8 cellular contexts compared by ENCODE assay signal in the genomic region with DNA sequence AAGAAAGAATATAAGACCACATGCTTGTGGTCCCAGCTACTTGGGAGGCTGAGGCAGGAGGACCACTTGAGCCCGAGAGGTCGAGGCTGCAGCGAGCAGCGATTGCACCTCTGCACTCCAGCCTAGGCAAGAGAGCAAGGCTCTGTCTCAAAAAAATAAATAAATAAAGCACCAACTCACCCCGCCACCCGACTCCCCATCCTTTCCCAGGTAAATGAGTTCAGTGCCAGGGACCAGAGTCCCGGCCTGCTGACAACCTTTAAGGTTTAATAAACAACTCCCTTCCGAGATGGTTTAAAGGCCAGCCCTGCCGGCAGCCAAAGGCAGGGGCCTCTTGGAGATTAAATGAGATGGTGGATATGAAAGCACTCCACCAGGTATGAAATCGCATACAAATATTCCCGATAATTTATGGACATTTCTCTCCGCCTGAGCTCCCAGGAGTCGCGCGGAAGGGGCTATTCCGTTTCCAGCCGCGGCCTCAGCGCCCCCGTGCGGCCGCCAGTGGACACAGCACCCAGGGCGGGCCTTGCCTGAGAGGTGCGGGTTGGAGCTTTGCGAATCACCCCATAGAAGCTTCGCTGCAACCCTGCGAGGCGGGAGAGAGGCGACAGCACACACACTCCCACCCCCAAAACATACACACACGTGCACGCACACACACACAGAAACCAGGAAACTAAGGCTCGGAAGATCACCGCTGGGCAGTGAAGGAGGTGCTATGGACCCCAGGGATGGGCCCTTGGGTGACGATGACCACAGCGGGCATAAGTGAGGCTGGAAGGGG. TPM values are rescaled to one million over a fixed set of nuclear protein-coding genes. Genes with fewer than 3 reads are reported as not detected.
A peak's percentile ranks its signal among the peaks of the same experiment; 100 is the strongest.
DNase-seq lines count a peak whose midpoint lies in the region; ATAC-seq and TF ChIP-seq lines count a peak whose summit lies in the region.

No MANE protein-coding gene starts in this region.

- H3K36me3 Mint-ChIP-seq in T-helper 17 cell (ENCODE audit: low read depth): peaks cover 3% of the 10 kb centered on the region

- ATAC-seq in T-helper 17 cell (peak; percentile 54), right cardiac atrium (peak; percentile 43 to 47)

- peaks cover 7% of the 10 kb centered on the region for H4K20me1 ChIP-seq in Karpas-422 (ENCODE audit: insufficient read depth, low read depth, low read length)

- peak overlapping the region; percentile 36; the same call in 1 of the 2 replicates for H3K9ac ChIP-seq in ES-I3 (ENCODE audit: low read depth, low read length)
- H3K9ac ChIP-seq in Karpas-422 (ENCODE audit: low read length): no peak overlapping the region

- H3K27me3 ChIP-seq in Karpas-422 (ENCODE audit: low read length) (no peaks in the 10 kb centered on the region), adrenal gland (no peaks in the 10 kb centered on the region), right cardiac atrium (ENCODE audit: control insufficient read depth, insufficient read depth) (no peaks in the 10 kb centered on the region), sigmoid colon (peaks cover 11 to 58% (median 34%) of the 10 kb centered on the region in 3 donors)

- DNase-seq in Karpas-422 (peak; percentile 74), T-helper 17 cell (peak; percentile 55 to 61 (median 59)), adrenal gland (peak in 5 of 7 donors; percentile 53 to 83 (median 69)), right cardiac atrium (peak; percentile 46 to 83 (median 78)), sigmoid colon (peak; percentile 72), NCI-H1048 (lab: John Stamatoyannopoulos, UW) (no peak), dedifferentiated amniotic fluid mesenchymal stem cell (ENCODE audit: extremely low spot score) (no peak)

- no peak overlapping the region for H3K4me2 ChIP-seq in Karpas-422 (ENCODE audit: low read depth, low read length, poor library complexity, severe bottlenecking)

- no peak for TF ChIP-seq POLR2A in adrenal gland (IDR thresholded peaks at IDR 0.05)
- no peak for TF ChIP-seq POLR2A in sigmoid colon (IDR thresholded peaks at IDR 0.05)

- WGBS in adrenal gland, 4 donors: 25 to 50% (median 29%) methylated on average over 15 to 35 of the region's 35 CpGs
- WGBS in right cardiac atrium: 21% methylated on average over 35 of the region's 35 CpGs
- 17 to 26% methylated on average over 35 of the region's 35 CpGs for WGBS in sigmoid colon, 2 donors

- H3K9me3 ChIP-seq in ES-I3 (ENCODE audit: control insufficient read depth, insufficient read depth, low read length) (no peaks in the 10 kb centered on the region), Karpas-422 (ENCODE audit: low read length) (no peaks in the 10 kb centered on the region), T-helper 17 cell (ENCODE audit: control insufficient read depth, low read length, poor library complexity, severe bottlenecking) (no peaks in the 10 kb centered on the region), adrenal gland (replicated peaks in 1 of 3) (no peaks in the 10 kb centered on the region), right cardiac atrium (ENCODE audit: control insufficient read depth, low read length) (no peaks in the 10 kb centered on the region), sigmoid colon (no peaks in the 10 kb centered on the region)

- H3K27me3 Mint-ChIP-seq in T-helper 17 cell: peaks cover 59% of the 10 kb centered on the region

- H3K4me3 ChIP-seq in Karpas-422 (ENCODE audit: low read length) (no peak overlapping the region), adrenal gland (peak overlapping the region in 1 of 4 donors; percentile 37), right cardiac atrium (ENCODE audit: low read length) (no peak overlapping the region), sigmoid colon (no peak overlapping the region)

- peak overlapping the region; percentile 39 for H3K4me3 Mint-ChIP-seq in T-helper 17 cell

- no peak for TF ChIP-seq EP300 in sigmoid colon (IDR thresholded peaks at IDR 0.05)

- no peak overlapping the region for H3K27ac Mint-ChIP-seq in T-helper 17 cell

- no peaks in the 10 kb centered on the region for H3K9me2 ChIP-seq in Karpas-422 (replicated peaks; ENCODE audit: insufficient read depth, low read length)

- peaks cover 8% of the 10 kb centered on the region; the same call in 1 of the 2 replicates for H3K4me1 ChIP-seq in ES-I3 (ENCODE audit: insufficient read depth, low read length)
- peaks cover 3% of the 10 kb centered on the region for H3K4me1 ChIP-seq in Karpas-422 (ENCODE audit: low read length)
- peaks cover 2% of the 10 kb centered on the region in 2 donors for H3K4me1 ChIP-seq in adrenal gland (replicated peaks in 1 of 2)
- H3K4me1 ChIP-seq in right cardiac atrium (ENCODE audit: control insufficient read depth, insufficient read depth, low read length): no peaks in the 10 kb centered on the region
- H3K4me1 ChIP-seq in sigmoid colon: peaks cover 0 to 17% (median 10%) of the 10 kb centered on the region in 4 donors

- H3K4me1 Mint-ChIP-seq in T-helper 17 cell: peaks cover 12% of the 10 kb centered on the region

- H2AFZ ChIP-seq in Karpas-422 (ENCODE audit: low read length): no peak overlapping the region

- H3K79me2 ChIP-seq in Karpas-422 (ENCODE audit: low read length): peaks cover 10% of the 10 kb centered on the region

- H3K36me3 ChIP-seq in ES-I3 (ENCODE audit: insufficient read depth, low read length) (peaks cover 6% of the 10 kb centered on the region; the same call in 1 of the 2 replicates), Karpas-422 (ENCODE audit: insufficient read depth, low read length) (peaks cover 6% of the 10 kb centered on the region), adrenal gland (replicated peaks in 1 of 2) (no peaks in the 10 kb centered on the region), sigmoid colon (peaks cover 0 to under 1% (median 0%) of the 10 kb centered on the region in 4 donors)

- no peak overlapping the region for H3K27ac ChIP-seq in Karpas-422 (ENCODE audit: low read length)
- H3K27ac ChIP-seq in adrenal gland: no peak overlapping the region
- H3K27ac ChIP-seq in right cardiac atrium (ENCODE audit: low read length): no peak overlapping the region
- H3K27ac ChIP-seq in sigmoid colon: no peak overlapping the region

- intact Hi-C loops in adrenal gland (cut with DNase I): loop anchor here in 1 of 2 donors (5.0 kb wide), 1 partner anchor 158 kb away; no protein-coding TSS in a partner anchor
- intact Hi-C loops in right cardiac atrium (cut with DNase I): no loop called here
- intact Hi-C loops in sigmoid colon (cut with DNase I): loop anchor here (5.0 kb wide), 1 partner anchor 258 kb away; no protein-coding TSS in a partner anchor

- peak; percentile 73 to 96 (median 84) for TF ChIP-seq CTCF in adrenal gland (IDR thresholded peaks at IDR 0.05)
- TF ChIP-seq CTCF in sigmoid colon (IDR thresholded peaks at IDR 0.05): peak; percentile 46 to 89 (median 72)

RNA-seq across cellular contexts. Expression of a gene that starts 4.0 kb away (rescaled TPM):
- 3,682 and 4,052 TPM in 2 replicates for total RNA-seq in Karpas-422 (2014; rRNA removed; shearing (Covaris generic); ENCODE audit: low replicate concordance)
- total RNA-seq in T-helper 17 cell (1,000 to 10,000 TPM; 1,542 to 1,684 TPM), adrenal gland (100 to 1,000 TPM; 136 to 899 (median 690) TPM), right cardiac atrium (100 to 1,000 TPM; 647 to 821 (median 732) TPM), sigmoid colon (100 to 1,000 TPM; 215 to 718 (median 492) TPM)
- polyA plus RNA-seq in adrenal gland (1,000 to 10,000 TPM in 2 of 3 donors, 100 to 1,000 TPM in 1; 998 to 1,921 (median 1,717) TPM), right cardiac atrium (1,420 TPM), sigmoid colon (1,000 to 10,000 TPM; 1,011 to 2,321 (median 1,651) TPM)

RNA-seq across cellular contexts. Expression of a gene that starts 13.9 kb away (rescaled TPM):
- total RNA-seq in Karpas-422 (2014; rRNA removed; shearing (Covaris generic); ENCODE audit: low replicate concordance): 1.1 TPM in 1 of 2 replicates, not detected in the other
- total RNA-seq in T-helper 17 cell (10 to 100 TPM; 19.8 to 23.2 TPM), adrenal gland (10 to 100 TPM in 4 of 8 donors, 1 to 10 TPM in 4; 4.3 to 24.0 (median 9.9) TPM), right cardiac atrium (10 to 100 TPM; 16.7 to 30.4 (median 24.9) TPM), sigmoid colon (1 to 10 TPM; 4.9 to 10.0 (median 7.0) TPM)
- polyA plus RNA-seq in adrenal gland (10 to 100 TPM in 1 of 3 donors, 1 to 10 TPM in 2; 2.9 to 40.5 (median 5.6) TPM), right cardiac atrium (15.5 TPM), sigmoid colon (1 to 10 TPM in 2 of 3 donors, under 1 TPM in 1; 0.60 to 3.4 (median 1.2) TPM)

Comparison
In these comparisons a context has a peak if more than half of its experiments do, and no peak if none do; other contexts are left out.
1. DNase-seq: peak in Karpas-422 (single experiment), T-helper 17 cell (3 of 3), adrenal gland (5 of 7), right cardiac atrium (3 of 3) and sigmoid colon (single experiment); none in NCI-H1048 (single experiment) and dedifferentiated amniotic fluid mesenchymal stem cell (single experiment).